In genomic region chr20:54041336-54041735, GRCh38 we compare ENCODE assay signal across 1 cellular context.
TF ChIP-seq lines count a peak whose summit lies in the region.

No MANE protein-coding gene starts in this region.

TF ChIP-seq in GM12878, 131 proteins besides CTCF, POLR2A, EP300 and RAD21 (continued from another document):
- no peak for TF ChIP-seq ZBTB11 (CRISPR knock-in tag; IDR thresholded peaks at IDR 0.05)
- TF ChIP-seq ZZZ3 (IDR thresholded peaks at IDR 0.05; ENCODE audit: control insufficient read depth, insufficient read length, low read depth): no peak
- TF ChIP-seq SMAD5 (IDR thresholded peaks at IDR 0.05; ENCODE audit: low read depth): no peak
